20 cellular contexts compared by ENCODE assay signal in genomic region chr17:44113382-44113781, GRCh38. TPM values are rescaled to one million over a fixed set of nuclear protein-coding genes. Genes with fewer than 3 reads are reported as not detected.
DNase-seq lines count a peak whose midpoint lies in the region; ATAC-seq and TF ChIP-seq lines count a peak whose summit lies in the region.
"Had no signal": no experiment of that assay in that cellular context is flagged by ENCODE, and none has a peak within 500 bp of the region (broad histone marks: within the 10 kb centered on the region; RNA-seq: fewer than 3 reads in every experiment).

No MANE protein-coding gene starts in this region.

- intact Hi-C loops in spleen (cut with DNase I; ENCODE audit: low total_unique reads): no loop called here

- no peaks in the 10 kb centered on the region for H3K27me3 ChIP-seq in BLaER1 treated with 17β-estradiol and CSF1 and Interleukin-3, amounts not matched to agents 10 nM and 100 nM
- no peaks in the 10 kb centered on the region for H3K27me3 ChIP-seq in gastroesophageal sphincter
- no peaks in the 10 kb centered on the region for H3K27me3 ChIP-seq in spleen (replicated peaks in 1 of 7)
- H3K27me3 ChIP-seq: pancreas, Peyer's patch had no signal

- peaks cover 2% of the 10 kb centered on the region for H3K36me3 Mint-ChIP-seq in T-helper 17 cell (ENCODE audit: low read depth)
- H3K36me3 Mint-ChIP-seq: activated CD4-positive, alpha-beta memory T cell treated with anti-CD3 and anti-CD28 coated beads for 36 hours had no signal

- H3K4me2 ChIP-seq in BLaER1 treated with 17β-estradiol and CSF1 and Interleukin-3, amounts not matched to agents 10 nM and 100 nM: peak overlapping the region; percentile 96 to 100 (median 99)

- no peak for TF ChIP-seq EP300 in gastroesophageal sphincter (IDR thresholded peaks at IDR 0.05)

- H3K9me3 ChIP-seq in BLaER1 treated with 17β-estradiol and CSF1 and Interleukin-3, amounts not matched to agents 10 nM and 100 nM (replicated peaks in 1 of 11): no peaks in the 10 kb centered on the region
- H3K9me3 ChIP-seq in SK-N-MC (ENCODE audit: low read depth, low read length): no peaks in the 10 kb centered on the region
- H3K9me3 ChIP-seq in gastroesophageal sphincter: no peaks in the 10 kb centered on the region
- H3K9me3 ChIP-seq in spleen: no peaks in the 10 kb centered on the region
- no peaks in the 10 kb centered on the region for H3K9me3 ChIP-seq in T-helper 17 cell (ENCODE audit: control insufficient read depth, low read length, poor library complexity, severe bottlenecking)
- H3K9me3 ChIP-seq: pancreas, Peyer's patch had no signal

- TF ChIP-seq POLR2A in gastroesophageal sphincter (IDR thresholded peaks at IDR 0.05): no peak
- TF ChIP-seq POLR2A in spleen (IDR thresholded peaks at IDR 0.05): no peak

- TF ChIP-seq CTCF in gastroesophageal sphincter (IDR thresholded peaks at IDR 0.05) (no peak), spleen (IDR thresholded peaks at IDR 0.05 in 8 of 11, conservative IDR thresholded peaks at IDR 0.05 in 3 of 11) (no peak)

- H3K4me1 Mint-ChIP-seq in T-helper 17 cell: peaks cover 25% of the 10 kb centered on the region

- H3K9ac ChIP-seq in BLaER1 treated with 17β-estradiol and CSF1 and Interleukin-3, amounts not matched to agents 10 nM and 100 nM: peak overlapping the region in 7 of 11 experiments; percentile 3 to 84 (median 75); a peak in 10 of 22 replicates
- H3K9ac ChIP-seq in SK-N-MC (ENCODE audit: insufficient read length): no peak overlapping the region

- H4K20me1 ChIP-seq in BLaER1 treated with 17β-estradiol and CSF1 and Interleukin-3, amounts not matched to agents 10 nM and 100 nM: peaks cover 43 to 100% (median 86%) of the 10 kb centered on the region in 11 experiments; a peak in 19 of 22 replicates

- H3K36me3 ChIP-seq in BLaER1 treated with 17β-estradiol and CSF1 and Interleukin-3, amounts not matched to agents 10 nM and 100 nM: peaks cover 0 to 38% (median 16%) of the 10 kb centered on the region in 11 experiments; a peak in 12 of 22 replicates
- H3K36me3 ChIP-seq in SK-N-MC (ENCODE audit: insufficient read depth, low read length): no peaks in the 10 kb centered on the region; the same call in 1 of the 2 replicates
- H3K36me3 ChIP-seq in gastroesophageal sphincter: peaks cover 0 to 53% of the 10 kb centered on the region in 2 donors
- H3K36me3 ChIP-seq in spleen: peaks cover 0 to 63% (median 15%) of the 10 kb centered on the region in 6 donors

- no peaks in the 10 kb centered on the region for H3K27me3 Mint-ChIP-seq in T-helper 17 cell
- H3K27me3 Mint-ChIP-seq: activated CD4-positive, alpha-beta memory T cell treated with anti-CD3 and anti-CD28 coated beads for 36 hours; stimulated activated memory B cell treated with anti-CD40 and anti-IgM and Interleukin-4, amounts not matched to agents 10 μg/mL and 1 μg/mL and 100 μg/mL, for 72 hours had no signal

- H3K27ac ChIP-seq in BLaER1 treated with 17β-estradiol and CSF1 and Interleukin-3, amounts not matched to agents 10 nM and 100 nM: peak overlapping the region in 8 of 11 experiments; percentile 13 to 79 (median 74); a peak in 10 of 22 replicates
- H3K27ac ChIP-seq in SK-N-MC: peak overlapping the region; percentile 36; the same call in 1 of the 2 replicates
- H3K27ac ChIP-seq in gastroesophageal sphincter: peak overlapping the region in 3 of 4 donors; percentile 92 to 98 (median 98)
- peak overlapping the region in 5 of 8 donors; percentile 31 to 81 (median 78) for H3K27ac ChIP-seq in spleen
- H3K27ac ChIP-seq: Peyer's patch had no signal

- H3K4me3 Mint-ChIP-seq in T-helper 17 cell: no peak overlapping the region
- H3K4me3 Mint-ChIP-seq: activated CD4-positive, alpha-beta memory T cell treated with anti-CD3 and anti-CD28 coated beads for 36 hours; stimulated activated memory B cell treated with anti-CD40 and anti-IgM and Interleukin-4, amounts not matched to agents 10 μg/mL and 1 μg/mL and 100 μg/mL, for 72 hours had no signal

- H3K4me3 ChIP-seq in BLaER1 treated with 17β-estradiol and CSF1 and Interleukin-3, amounts not matched to agents 10 nM and 100 nM: no peak overlapping the region; a peak in 1 of 20 replicates
- H3K4me3 ChIP-seq in SK-N-MC: no peak overlapping the region
- H3K4me3 ChIP-seq in gastroesophageal sphincter: no peak overlapping the region
- no peak overlapping the region for H3K4me3 ChIP-seq in spleen
- H3K4me3 ChIP-seq: GM12878, pancreas, Peyer's patch had no signal

- WGBS in gastroesophageal sphincter (ENCODE audit: low coverage in 1 of 2), 2 donors: 40 to 71% methylated on average over 1 of the region's 1 CpG
- WGBS in spleen, 5 donors: 27 to 70% (median 69%) methylated on average over 1 of the region's 1 CpG

- H3K27ac Mint-ChIP-seq in T-helper 17 cell: no peak overlapping the region
- H3K27ac Mint-ChIP-seq: activated CD4-positive, alpha-beta memory T cell treated with anti-CD3 and anti-CD28 coated beads for 36 hours; stimulated activated memory B cell treated with anti-CD40 and anti-IgM and Interleukin-4, amounts not matched to agents 10 μg/mL and 1 μg/mL and 100 μg/mL, for 72 hours had no signal

- DNase-seq in SK-N-MC (ENCODE audit: low read depth, low spot score) (no peak), spleen (no peak), NCI-H510A (lab: John Stamatoyannopoulos, UW) (no peak), T-helper 17 cell (no peak), amniotic stem cell (lab: John Stamatoyannopoulos, UW) (no peak)
- DNase-seq: activated CD4-positive, alpha-beta memory T cell treated with anti-CD3 and anti-CD28 coated beads for 36 hours; activated T-cell treated with anti-CD3 and anti-CD28 coated beads, Interleukin-2, amount 50 U/mL, for 48 hours; cortex of kidney; hypothalamus; kidney glomerular epithelial cell; NCI-H748 treated with DMSO at 0.1 percent for 48 hours; pancreas; Peyer's patch; SW 1271 had no signal

- ATAC-seq in gastroesophageal sphincter: no peak
- no peak for ATAC-seq in T-helper 17 cell
- no peak for ATAC-seq in GM19455 (IDR thresholded peaks at IDR 0.05; ENCODE audit: unreplicated experiment)
- ATAC-seq: GM12878; pancreas; stimulated activated memory B cell treated with anti-CD40 and anti-IgM and Interleukin-4, amounts not matched to agents 10 μg/mL and 1 μg/mL and 100 μg/mL, for 72 hours had no signal

- peaks cover 80 to 100% (median 99%) of the 10 kb centered on the region in 10 experiments for H3K4me1 ChIP-seq in BLaER1 treated with 17β-estradiol and CSF1 and Interleukin-3, amounts not matched to agents 10 nM and 100 nM
- H3K4me1 ChIP-seq in gastroesophageal sphincter (peaks cover 24 to 100% (median 65%) of the 10 kb centered on the region in 3 donors), spleen (peaks cover 53 to 100% (median 78%) of the 10 kb centered on the region in 6 donors)

RNA-seq across cellular contexts. Expression of gene HDAC5, which starts 10.1 kb away (rescaled TPM):
- 100 to 1,000 TPM in 2 of 4 donors, 10 to 100 TPM in 2; 78.1 to 152 (median 112) TPM for total RNA-seq in gastroesophageal sphincter
- total RNA-seq in spleen: 10 to 100 TPM; 42.3 to 72.9 (median 59.4) TPM
- polyA plus RNA-seq in spleen: 10 to 100 TPM; 18.5 to 39.9 (median 22.4) TPM
- total RNA-seq in T-helper 17 cell: 10 to 100 TPM; 83.6 to 96.5 TPM

RNA-seq across cellular contexts. Expression of gene HROB, which starts 28.3 kb away (rescaled TPM):
- total RNA-seq in gastroesophageal sphincter (1 to 10 TPM in 2 of 4 donors, under 1 TPM in 1, not detected in 1; 0.81 to 1.5 (median 1.3) TPM), spleen (1 to 10 TPM; 1.3 to 4.1 (median 1.8) TPM), T-helper 17 cell (1 to 10 TPM; 2.6 to 5.7 TPM)
- 1 to 10 TPM in 2 of 3 donors, under 1 TPM in 1; 0.83 to 1.0 (median 1.0) TPM for polyA plus RNA-seq in spleen

RNA-seq across cellular contexts. Expression of gene G6PC3, which starts 42.8 kb away (rescaled TPM):
- total RNA-seq in gastroesophageal sphincter (10 to 100 TPM; 22.1 to 27.5 (median 26.2) TPM), spleen (10 to 100 TPM; 24.9 to 49.2 (median 39.2) TPM), T-helper 17 cell (10 to 100 TPM; 10.9 to 13.8 TPM)
- 10 to 100 TPM; 28.9 to 36.8 (median 35.9) TPM for polyA plus RNA-seq in spleen

RNA-seq across cellular contexts. Expression of gene LSM12, which starts 46.9 kb away (rescaled TPM):
- total RNA-seq in gastroesophageal sphincter (10 to 100 TPM; 33.3 to 53.0 (median 41.1) TPM), spleen (10 to 100 TPM; 21.6 to 43.1 (median 39.4) TPM), T-helper 17 cell (10 to 100 TPM; 35.3 to 46.5 TPM)
- 10 to 100 TPM; 18.9 to 30.4 (median 22.4) TPM for polyA plus RNA-seq in spleen

RNA-seq across cellular contexts. Expression of gene ASB16, which starts 57.1 kb away (rescaled TPM):
- 1 to 10 TPM; 1.8 to 6.9 (median 3.9) TPM for total RNA-seq in gastroesophageal sphincter
- total RNA-seq in spleen: under 1 TPM in 1 of 7 donors, not detected in 6; 0.57 TPM
- polyA plus RNA-seq in spleen: under 1 TPM in 2 of 3 donors, not detected in 1; 0.09 to 0.16 TPM
- total RNA-seq in T-helper 17 cell: not detected
- total RNA-seq: mononuclear cell had no signal

Comparison
In these comparisons a context has a peak if more than half of its experiments do, and no peak if none do; other contexts are left out.
1. H3K27ac ChIP-seq: peak in every context shown above with its lines; median percentile 98 in gastroesophageal sphincter; 78 in spleen; 74 in BLaER1 treated with 17β-estradiol and CSF1 and Interleukin-3, amounts not matched to agents 10 nM and 100 nM; 36 in SK-N-MC.